Comparison of ENCODE assay signal across 1 cellular context in genomic region chr4:26478330-26478729, GRCh38.
TF ChIP-seq lines count a peak whose summit lies in the region.

No MANE protein-coding gene starts in this region.

TF ChIP-seq in IMR-90, 13 proteins besides CTCF, POLR2A, EP300 and RAD21 (continued from another document):
- TF ChIP-seq ELK1 (IDR thresholded peaks at IDR 0.05; ENCODE audit: borderline replicate concordance, low read depth, low read length) (no peak), CEBPB (IDR thresholded peaks at IDR 0.05; ENCODE audit: low read depth, low read length) (no peak), MAZ (IDR thresholded peaks at IDR 0.05; ENCODE audit: borderline replicate concordance, low read depth, low read length) (no peak), CHD1 (IDR thresholded peaks at IDR 0.05; ENCODE audit: low read depth, low read length) (no peak), SMC3 (IDR thresholded peaks at IDR 0.05; ENCODE audit: low read depth, low read length) (no peak), RFX5 (IDR thresholded peaks at IDR 0.05; ENCODE audit: low read depth, low read length) (no peak), RCOR1 (IDR thresholded peaks at IDR 0.05; ENCODE audit: insufficient replicate concordance, low read length) (no peak), MXI1 (IDR thresholded peaks at IDR 0.05; ENCODE audit: borderline replicate concordance, low read depth, low read length) (no peak), USF2 (IDR thresholded peaks at IDR 0.05; ENCODE audit: low read depth, low read length) (no peak), FOS (IDR thresholded peaks at IDR 0.05; ENCODE audit: low read depth, low read length) (no peak), MAFK (IDR thresholded peaks at IDR 0.05; ENCODE audit: low read depth, low read length) (no peak), NFE2L2 (IDR thresholded peaks at IDR 0.05; ENCODE audit: low read depth, low read length) (no peak)
